ENCODE assay signal across 1 cellular context in genomic region chr16:8798535-8799157, GRCh38.
TF ChIP-seq lines count a peak whose summit lies in the region.

No MANE protein-coding gene starts in this region.

TF ChIP-seq in H1, 55 proteins besides CTCF, POLR2A, EP300 and RAD21 (continued from another document):
- TF ChIP-seq E2F6 (IDR thresholded peaks at IDR 0.05) = no peak
- TF ChIP-seq KDM4A (IDR thresholded peaks at IDR 0.05; ENCODE audit: low read depth, low read length, severe bottlenecking) = no peak
- no peak for TF ChIP-seq GTF2F1 (IDR thresholded peaks at IDR 0.05; ENCODE audit: borderline replicate concordance, low read depth, low read length)
- TF ChIP-seq FOSL1 (IDR thresholded peaks at IDR 0.05; ENCODE audit: insufficient read depth, low read depth, low read length) = no peak
